ENCODE assay signal across 8 cellular contexts in the genomic region with DNA sequence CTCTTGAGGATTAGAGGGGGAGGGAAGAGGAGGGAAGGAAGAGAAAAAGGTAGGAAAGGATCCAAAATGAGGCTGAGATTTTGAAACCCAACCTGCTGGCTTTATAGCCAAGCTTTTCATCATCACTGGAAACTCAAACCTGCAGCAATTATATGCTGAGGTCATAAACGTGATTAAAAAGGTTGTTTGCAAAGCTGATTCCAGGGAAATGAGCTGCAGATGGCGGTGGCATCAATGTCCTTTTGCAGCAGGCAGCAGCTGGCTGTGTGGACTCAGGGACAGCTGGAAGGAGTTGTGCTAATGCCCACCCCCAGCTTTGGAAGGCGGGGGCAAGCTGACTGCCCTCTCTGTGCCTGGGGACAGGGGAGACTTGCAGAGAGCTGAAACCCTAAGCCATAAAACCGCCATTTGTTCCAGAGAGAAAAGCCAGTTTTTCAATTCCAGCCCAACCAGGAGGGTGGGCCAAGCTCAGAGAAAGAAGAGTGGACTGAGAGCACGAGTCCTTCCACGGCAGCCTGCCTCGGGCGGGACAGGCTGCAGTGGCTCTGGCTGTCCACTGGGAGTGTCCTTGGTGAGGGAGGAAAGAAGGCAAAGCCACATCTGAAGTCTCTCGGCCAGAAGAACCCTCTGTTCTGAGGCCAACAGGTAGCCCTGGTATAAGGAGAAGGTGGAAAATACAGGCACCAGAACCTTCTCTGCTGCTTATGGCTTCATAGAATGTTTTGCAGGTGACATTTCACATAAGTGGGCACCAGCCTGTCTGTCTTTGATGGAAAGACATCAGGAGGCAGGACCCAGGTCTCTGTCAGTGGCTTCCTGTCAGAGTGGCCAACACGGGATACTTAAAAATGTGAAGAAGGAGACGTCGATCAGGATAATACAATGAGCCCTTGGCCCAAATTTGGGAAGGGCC.
DNase-seq lines count a peak whose midpoint lies in the region; ATAC-seq, FAIRE-seq and TF ChIP-seq lines count a peak whose summit lies in the region.

No MANE protein-coding gene starts in this region.

- H3K9me3 ChIP-seq in MG63 (no peaks in the 10 kb centered on the region), SK-N-SH (no peaks in the 10 kb centered on the region), heart left ventricle (peaks cover 0 to 8% (median 0%) of the 10 kb centered on the region in 12 donors), small intestine (ENCODE audit: control insufficient read depth, low read depth) (no peaks in the 10 kb centered on the region)

- H3K36me3 Mint-ChIP-seq in CD14-positive monocyte: no peaks in the 10 kb centered on the region
- no peaks in the 10 kb centered on the region for H3K36me3 Mint-ChIP-seq in activated naive CD4-positive, alpha-beta T cell treated with anti-CD3 and anti-CD28 coated beads, Interleukin-2, amount 50 U/mL, for 72 hours

- H3K36me3 ChIP-seq in MG63: no peaks in the 10 kb centered on the region
- H3K36me3 ChIP-seq in SK-N-SH (replicated peaks in 1 of 2; ENCODE audit: control insufficient read depth in 1 of 2, insufficient read depth in 2 of 2, low read length in 1 of 2): no peaks in the 10 kb centered on the region
- no peaks in the 10 kb centered on the region for H3K36me3 ChIP-seq in heart left ventricle
- H3K36me3 ChIP-seq in small intestine (ENCODE audit: control insufficient read depth in 2 of 2, insufficient read depth in 2 of 2, low read length in 2 of 2): no peaks in the 10 kb centered on the region
- H3K36me3 ChIP-seq in H7 (replicated peaks; ENCODE audit: control insufficient read depth, insufficient read depth, low read length): no peaks in the 10 kb centered on the region

- no peak for FAIRE-seq in small intestine (lab: Jason Lieb, UNC)

- whole genome bisulfite sequencing in SK-N-SH (ENCODE audit: low lambda C conversion rate): 42% methylated on average over 10 of the region's 12 CpGs
- 32 to 47% (median 39%) methylated on average over 7 to 12 of the region's 12 CpGs for WGBS in heart left ventricle, 4 donors
- WGBS in small intestine, 3 donors: 25 to 41% (median 41%) methylated on average over 12 of the region's 12 CpGs

- peak; percentile 34 for TF ChIP-seq CTCF in CD14-positive monocyte (IDR thresholded peaks at IDR 0.05)
- TF ChIP-seq CTCF in SK-N-SH (IDR thresholded peaks at IDR 0.05): peak; percentile 56
- peak; percentile 26 to 62 (median 44) for TF ChIP-seq CTCF in heart left ventricle (IDR thresholded peaks at IDR 0.05)

- peak; percentile 42 for TF ChIP-seq RAD21 in SK-N-SH (IDR thresholded peaks at IDR 0.05; ENCODE audit: low read length)

- H3K9me2 ChIP-seq in SK-N-SH: no peaks in the 10 kb centered on the region

- POLR2A ChIA-PET in SK-N-SH (lab: Yijun Ruan, JAX): interaction anchor here (1.3 to 1.4 kb wide), 2 partner anchors 8 to 9 kb away, joined by 3 to 6 read pairs; no protein-coding TSS in a partner anchor

- H2AFZ ChIP-seq in SK-N-SH (ENCODE audit: low read depth): no peak overlapping the region

- peaks cover 4% of the 10 kb centered on the region for H3K4me1 Mint-ChIP-seq in CD14-positive monocyte

- H3K27me3 Mint-ChIP-seq in CD14-positive monocyte (ENCODE audit: low read depth in 3 of 3): peaks cover 12 to 16% (median 12%) of the 10 kb centered on the region in 3 donors

- no peak overlapping the region for H3K9ac ChIP-seq in SK-N-SH

- H3K27ac ChIP-seq in SK-N-SH (ENCODE audit: low read depth in 2 of 2, low read length in 1 of 2) (peak overlapping the region in 1 of 2 experiments; percentile 45; a peak in 2 of 4 replicates), heart left ventricle (no peak overlapping the region), small intestine (ENCODE audit: low read depth in 1 of 2, low read length in 1 of 2) (no peak overlapping the region)

- 0 out of 2 replicates have a peak overlapping the region, but pooled peaks have one; percentile 38 for H3K4me2 ChIP-seq in SK-N-SH

- no peak overlapping the region for H3K4me3 Mint-ChIP-seq in CD14-positive monocyte

- H3K27ac Mint-ChIP-seq in CD14-positive monocyte: peak overlapping the region in 1 of 7 donors; percentile 43
- H3K27ac Mint-ChIP-seq in activated naive CD4-positive, alpha-beta T cell treated with anti-CD3 and anti-CD28 coated beads, Interleukin-2, amount 50 U/mL, for 72 hours: no peak overlapping the region

- H3K4me1 ChIP-seq in SK-N-SH (ENCODE audit: control insufficient read depth in 1 of 2, insufficient read depth in 2 of 2, low read depth in 1 of 2, low read length in 1 of 2): peaks cover 0 to 18% of the 10 kb centered on the region in 2 experiments; a peak in 2 of 4 replicates
- peaks cover 0 to 4% (median 0%) of the 10 kb centered on the region in 12 donors for H3K4me1 ChIP-seq in heart left ventricle
- no peaks in the 10 kb centered on the region for H3K4me1 ChIP-seq in small intestine (ENCODE audit: control insufficient read depth in 2 of 2, insufficient read depth in 1 of 2, low read depth in 1 of 2, low read length in 1 of 2)

- peaks cover 9% of the 10 kb centered on the region for H3K27me3 ChIP-seq in MG63
- no peaks in the 10 kb centered on the region; the same call in none of the 2 replicates for H3K27me3 ChIP-seq in SK-N-SH (ENCODE audit: insufficient read depth)
- peaks cover 0 to 34% (median 11%) of the 10 kb centered on the region in 9 donors for H3K27me3 ChIP-seq in heart left ventricle
- no peaks in the 10 kb centered on the region for H3K27me3 ChIP-seq in small intestine (ENCODE audit: control insufficient read depth in 2 of 2, insufficient read depth in 2 of 2, low read length in 2 of 2)
- no peaks in the 10 kb centered on the region; the same call in 1 of the 2 replicates for H3K27me3 ChIP-seq in H7 (ENCODE audit: control insufficient read depth, insufficient read depth, low read length)

- TF ChIP-seq EP300 in SK-N-SH (IDR thresholded peaks at IDR 0.05; ENCODE audit: borderline replicate concordance in 1 of 2, low read depth in 1 of 2, low read length in 1 of 2): no peak

- no peak for DNase-seq in CD14-positive monocyte (ENCODE audit: low spot score)
- peak; percentile 41 for DNase-seq in MG63
- DNase-seq in SK-N-SH: peak; percentile 68
- DNase-seq in heart left ventricle: no peak
- peak; percentile 65 for DNase-seq in small intestine
- no peak for DNase-seq in activated naive CD4-positive, alpha-beta T cell treated with anti-CD3 and anti-CD28 coated beads, Interleukin-2, amount 50 U/mL, for 72 hours (ENCODE audit: low spot score in 2 of 2)
- no peak for DNase-seq in H7
- DNase-seq in stimulated activated CD4-positive, alpha-beta T cell treated with anti-CD3 and anti-CD28 coated beads, Interleukin-4, amount 100 ng/mL, for 1 hour: no peak

- CTCF ChIA-PET in SK-N-SH (lab: Yijun Ruan, JAX): interaction anchor here (0.6 to 7.8 kb wide), 13 partner anchors 8 to 1520 kb away, joined by 3 to 55 read pairs (median 6); no protein-coding TSS in a partner anchor

- no peaks in the 10 kb centered on the region for H4K20me1 ChIP-seq in SK-N-SH (ENCODE audit: insufficient read depth)

- no peak for TF ChIP-seq POLR2A in heart left ventricle (IDR thresholded peaks at IDR 0.05)

- no peaks in the 10 kb centered on the region for H3F3A ChIP-seq in SK-N-SH (replicated peaks; ENCODE audit: insufficient read depth)

- H3K4me3 ChIP-seq in MG63 (no peak overlapping the region), SK-N-SH (ENCODE audit: low read depth in 2 of 2, low read length in 1 of 2) (no peak overlapping the region), heart left ventricle (no peak overlapping the region), small intestine (ENCODE audit: low read depth in 1 of 2, low read length in 2 of 2) (no peak overlapping the region), H7 (ENCODE audit: insufficient read depth, low read depth, low read length) (no peak overlapping the region)

- ATAC-seq in heart left ventricle: peak in 3 of 4 donors; percentile 72 to 85 (median 78)
- no peak for ATAC-seq in activated naive CD4-positive, alpha-beta T cell treated with anti-CD3 and anti-CD28 coated beads, Interleukin-2, amount 50 U/mL, for 72 hours

- H3K9me3 Mint-ChIP-seq in CD14-positive monocyte: peaks cover 0 to 10% (median 5%) of the 10 kb centered on the region in 7 donors
- no peaks in the 10 kb centered on the region for H3K9me3 Mint-ChIP-seq in activated naive CD4-positive, alpha-beta T cell treated with anti-CD3 and anti-CD28 coated beads, Interleukin-2, amount 50 U/mL, for 72 hours

- no peaks in the 10 kb centered on the region for H3K79me2 ChIP-seq in SK-N-SH (ENCODE audit: insufficient read depth)

- intact Hi-C loops in CD14-positive monocyte (cut with micrococcal nuclease): loop anchor here in 1 of 2 donors (10.0 kb wide), 1 partner anchor 390 kb away; no protein-coding TSS in a partner anchor
- intact Hi-C loops in heart left ventricle (cut with DNase I): loop anchor here in 7 of 10 donors (5.0 to 10.0 kb wide), 7 partner anchors 118 to 390 kb away; no protein-coding TSS in a partner anchor

TF ChIP-seq in SK-N-SH, 30 proteins besides CTCF, POLR2A, EP300 and RAD21:
- TF ChIP-seq, protein P1, sequence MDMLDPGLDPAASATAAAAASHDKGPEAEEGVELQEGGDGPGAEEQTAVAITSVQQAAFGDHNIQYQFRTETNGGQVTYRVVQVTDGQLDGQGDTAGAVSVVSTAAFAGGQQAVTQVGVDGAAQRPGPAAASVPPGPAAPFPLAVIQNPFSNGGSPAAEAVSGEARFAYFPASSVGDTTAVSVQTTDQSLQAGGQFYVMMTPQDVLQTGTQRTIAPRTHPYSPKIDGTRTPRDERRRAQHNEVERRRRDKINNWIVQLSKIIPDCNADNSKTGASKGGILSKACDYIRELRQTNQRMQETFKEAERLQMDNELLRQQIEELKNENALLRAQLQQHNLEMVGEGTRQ (IDR thresholded peaks at IDR 0.05; ENCODE audit: borderline replicate concordance, low read depth, low read length): no peak
- TF ChIP-seq RFX5 (IDR thresholded peaks at IDR 0.05; ENCODE audit: low read length): peak; percentile 27; the same call in 1 of the 2 replicates

Comparison
In these comparisons a context has a peak if more than half of its experiments do, and no peak if none do; other contexts are left out.
1. DNase-seq: peak in MG63 (single experiment), SK-N-SH (single experiment) and small intestine (single experiment); none in CD14-positive monocyte (single experiment), heart left ventricle (0 of 5), activated naive CD4-positive, alpha-beta T cell treated with anti-CD3 and anti-CD28 coated beads, Interleukin-2, amount 50 U/mL, for 72 hours (0 of 2), H7 (single experiment) and stimulated activated CD4-positive, alpha-beta T cell treated with anti-CD3 and anti-CD28 coated beads, Interleukin-4, amount 100 ng/mL, for 1 hour (single experiment).
2. ATAC-seq: peak in heart left ventricle (3 of 4); none in activated naive CD4-positive, alpha-beta T cell treated with anti-CD3 and anti-CD28 coated beads, Interleukin-2, amount 50 U/mL, for 72 hours (0 of 2).
3. Peak in every context shown above with its lines, with median percentiles within 50 percentile points of each other: CTCF ChIP-seq.